In the genomic region with DNA sequence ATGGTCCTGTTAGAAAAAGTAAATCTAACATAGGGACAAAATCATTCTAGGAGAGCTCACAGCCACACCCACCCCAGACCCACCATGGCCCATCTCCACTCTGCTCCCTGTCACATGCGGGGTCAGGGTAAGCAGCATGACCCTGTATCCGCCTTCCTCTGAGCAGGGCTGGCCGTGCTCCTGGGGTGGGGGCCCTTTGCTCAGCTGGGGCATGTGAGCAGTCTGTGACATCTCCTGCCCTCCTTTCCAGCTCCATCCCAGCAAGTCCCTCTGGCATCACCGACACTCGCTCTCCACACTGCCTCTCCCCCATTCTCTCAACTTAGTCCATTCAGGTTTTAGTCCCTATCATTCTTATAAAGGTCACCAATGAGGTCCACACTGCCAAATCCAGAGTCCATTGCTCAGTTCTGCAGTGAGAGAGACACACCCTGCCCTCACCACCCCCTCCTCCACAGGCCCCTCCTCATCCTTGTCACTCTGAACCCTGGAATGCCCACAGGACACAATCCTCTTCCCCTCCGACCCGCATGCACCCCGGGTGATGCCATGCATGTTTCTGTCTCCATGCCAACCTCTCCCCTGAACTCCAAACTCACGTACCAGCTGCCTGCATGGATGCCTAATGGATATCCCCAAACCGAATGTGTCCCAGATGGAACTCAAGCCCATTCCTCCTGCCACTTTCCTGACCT, we compare ENCODE assay signal across 21 cellular contexts.
DNase-seq lines count a peak whose midpoint lies in the region; ATAC-seq, FAIRE-seq and TF ChIP-seq lines count a peak whose summit lies in the region.
"Had no signal": no experiment of that assay in that cellular context is flagged by ENCODE, and none has a peak within 500 bp of the region (broad histone marks: within the 10 kb centered on the region; RNA-seq: fewer than 3 reads in every experiment).

No MANE protein-coding gene starts in this region.

- no peaks in the 10 kb centered on the region for H3K27me3 Mint-ChIP-seq in activated naive CD4-positive, alpha-beta T cell treated with anti-CD3 and anti-CD28 coated beads, Interleukin-2, amount 50 U/mL, for 24 hours
- H3K27me3 Mint-ChIP-seq in brain (no peaks in the 10 kb centered on the region), neural crest cell (ENCODE audit: low read depth) (no peaks in the 10 kb centered on the region)

- 73% methylated on average over 10 of the region's 10 CpGs for WGBS in suprapubic skin

- ATAC-seq in HG02798 (IDR thresholded peaks at IDR 0.05; ENCODE audit: poor library complexity, unreplicated experiment) = no peak
- ATAC-seq: A549, GM12878, PC-3 had no signal

- peaks cover 48% of the 10 kb centered on the region for H3K36me3 ChIP-seq in suprapubic skin

- no peak overlapping the region for H3K27ac ChIP-seq in suprapubic skin
- H3K27ac ChIP-seq: A549, C4-2B, GM23248 had no signal

- TF ChIP-seq POLR2A in suprapubic skin (IDR thresholded peaks at IDR 0.05) = no peak

- H3K9me3 ChIP-seq in suprapubic skin = no peaks in the 10 kb centered on the region
- H3K9me3 ChIP-seq: A549 had no signal

- H3K27ac Mint-ChIP-seq in activated naive CD4-positive, alpha-beta T cell treated with anti-CD3 and anti-CD28 coated beads, Interleukin-2, amount 50 U/mL, for 24 hours = peak overlapping the region; percentile 25
- H3K27ac Mint-ChIP-seq in brain = peak overlapping the region in 3 of 5 experiments; percentile 2 to 45 (median 18)
- peak overlapping the region; percentile 46 for H3K27ac Mint-ChIP-seq in neural crest cell (ENCODE audit: unreplicated experiment)

- DNase-seq in activated naive CD4-positive, alpha-beta T cell (lab: John Stamatoyannopoulos, UW) = no peak
- DNase-seq in neural crest cell (ENCODE audit: low read depth, low spot score) = no peak
- no peak for DNase-seq in urothelium cell line (ENCODE audit: low spot score)
- DNase-seq in suprapubic skin (ENCODE audit: low spot score in 2 of 2) = no peak
- DNase-seq: DMS 273 treated with DMSO at 0.1 percent for 48 hours, GDM1, GM23248, HCEC 1CT, KG1, NCI-H1436, NCI-H2029, NCI-H2171 treated with DMSO at 0.1 percent for 48 hours, NCI-H446 treated with DMSO at 0.1 percent for 48 hours, NCI-H748 treated with DMSO at 0.1 percent for 48 hours, PC-3 had no signal

- H3K27me3 ChIP-seq in suprapubic skin = no peaks in the 10 kb centered on the region

- no peak for TF ChIP-seq EP300 in suprapubic skin (IDR thresholded peaks at IDR 0.05)

- H3K4me3 ChIP-seq in suprapubic skin = no peak overlapping the region
- H3K4me3 ChIP-seq: A549, GM12878, GM23248 had no signal

- H3K4me1 ChIP-seq in suprapubic skin = no peaks in the 10 kb centered on the region
- H3K4me1 ChIP-seq: A549 had no signal

- no peaks in the 10 kb centered on the region for H3K9me3 Mint-ChIP-seq in activated naive CD4-positive, alpha-beta T cell treated with anti-CD3 and anti-CD28 coated beads, Interleukin-2, amount 50 U/mL, for 24 hours
- H3K9me3 Mint-ChIP-seq in brain (no peaks in the 10 kb centered on the region), neural crest cell (no peaks in the 10 kb centered on the region)

- H3K4me3 Mint-ChIP-seq in activated naive CD4-positive, alpha-beta T cell treated with anti-CD3 and anti-CD28 coated beads, Interleukin-2, amount 50 U/mL, for 24 hours = no peak overlapping the region
- H3K4me3 Mint-ChIP-seq in brain = no peak overlapping the region
- H3K4me3 Mint-ChIP-seq in neural crest cell = no peak overlapping the region

- peak; percentile 95 for FAIRE-seq in urothelium cell line (lab: Jason Lieb, UNC)
- FAIRE-seq: A549, GM12878 had no signal

- TF ChIP-seq CTCF in brain (conservative IDR thresholded peaks at IDR 0.05) (no peak), neural crest cell (conservative IDR thresholded peaks at IDR 0.05) (no peak), suprapubic skin (IDR thresholded peaks at IDR 0.05) (no peak)

- peaks cover 1% of the 10 kb centered on the region for H3K36me3 Mint-ChIP-seq in activated naive CD4-positive, alpha-beta T cell treated with anti-CD3 and anti-CD28 coated beads, Interleukin-2, amount 50 U/mL, for 24 hours
- peaks cover 60% of the 10 kb centered on the region for H3K36me3 Mint-ChIP-seq in brain
- H3K36me3 Mint-ChIP-seq in neural crest cell (ENCODE audit: low read depth) = peaks cover 22% of the 10 kb centered on the region

- H3K4me1 Mint-ChIP-seq in activated naive CD4-positive, alpha-beta T cell treated with anti-CD3 and anti-CD28 coated beads, Interleukin-2, amount 50 U/mL, for 24 hours = no peaks in the 10 kb centered on the region
- H3K4me1 Mint-ChIP-seq in brain (peaks cover 5% of the 10 kb centered on the region), neural crest cell (no peaks in the 10 kb centered on the region)
